25 cellular contexts compared by ENCODE assay signal in genomic region chr12:43980627-43981191, GRCh38.
DNase-seq lines count a peak whose midpoint lies in the region; ATAC-seq, FAIRE-seq and TF ChIP-seq lines count a peak whose summit lies in the region.
"Had no signal": no experiment of that assay in that cellular context is flagged by ENCODE, and none has a peak within 500 bp of the region (broad histone marks: within the 10 kb centered on the region; RNA-seq: fewer than 3 reads in every experiment).

No MANE protein-coding gene starts in this region.

- no peak overlapping the region for H3K14ac ChIP-seq in trophoblast cell (ENCODE audit: low read length)

- H4K20me1 ChIP-seq in HepG2 (ENCODE audit: insufficient read depth, low read length) = no peaks in the 10 kb centered on the region
- H4K20me1 ChIP-seq: BLaER1 treated with 17β-estradiol and CSF1 and Interleukin-3, amounts not matched to agents 10 nM and 100 nM had no signal

- WGBS in HepG2 (ENCODE audit: low lambda C conversion rate) = 78% methylated on average over 6 of the region's 6 CpGs
- 92% methylated on average over 5 of the region's 6 CpGs for WGBS in right lobe of liver (ENCODE audit: insufficient coverage, low coverage, low lambda C conversion rate, missing lambda C conversion rate)
- 85 to 92% methylated on average over 5 to 6 of the region's 6 CpGs for WGBS in endodermal cell (ENCODE audit: insufficient coverage in 1 of 2, insufficient read length in 1 of 2), 2 experiments
- no CpG with 5 or more reads among the region's 6 CpGs for WGBS in trophoblast cell (ENCODE audit: extremely low coverage, insufficient coverage, insufficient read length)

- no peaks in the 10 kb centered on the region for H3K79me1 ChIP-seq in trophoblast cell (ENCODE audit: low read length)

- H3K27me3 ChIP-seq in HepG2 (ENCODE audit: control insufficient read depth in 1 of 2, insufficient read depth in 2 of 2, low read length in 2 of 2) (no peaks in the 10 kb centered on the region), right lobe of liver (no peaks in the 10 kb centered on the region), endodermal cell (ENCODE audit: control insufficient read depth, insufficient read depth, low read length, poor library complexity, severe bottlenecking) (no peaks in the 10 kb centered on the region), trophoblast cell (ENCODE audit: insufficient read depth, low read length) (no peaks in the 10 kb centered on the region)
- H3K27me3 ChIP-seq: BLaER1 treated with 17β-estradiol and CSF1 and Interleukin-3, amounts not matched to agents 10 nM and 100 nM had no signal

- peaks cover 10% of the 10 kb centered on the region for H3K36me3 Mint-ChIP-seq in endodermal cell (ENCODE audit: low read depth)

- H2BK12ac ChIP-seq in trophoblast cell (ENCODE audit: low read length) = no peak overlapping the region

- in situ Hi-C loops in HepG2 (cut with HindIII; ENCODE audit: extremely low pct_ligation_motif_present, low pct_unique_long_range_greater_than_20kb) = no loop called here

- H3K79me2 ChIP-seq in HepG2 (ENCODE audit: insufficient read depth, low read length) = no peaks in the 10 kb centered on the region
- H3K79me2 ChIP-seq in trophoblast cell (ENCODE audit: control insufficient read depth, insufficient read depth, low read length, poor library complexity) = no peaks in the 10 kb centered on the region

- intact Hi-C loops in HepG2 (cut with micrococcal nuclease; ENCODE audit: unreplicated experiment) = no loop called here
- intact Hi-C loops in right lobe of liver (cut with DNase I) = no loop called here
- intact Hi-C loops in left cardiac atrium (cut with DNase I) = no loop called here

- H4K12ac ChIP-seq in trophoblast cell (ENCODE audit: low read depth, low read length) = no peak overlapping the region

- TF ChIP-seq CTCF in HepG2 (CRISPR knock-in tag; IDR thresholded peaks at IDR 0.05) (no peak), right lobe of liver (IDR thresholded peaks at IDR 0.05) (no peak), endodermal cell (conservative IDR thresholded peaks at IDR 0.05) (no peak)

- TF ChIP-seq EP300 in HepG2 (IDR thresholded peaks at IDR 0.05; ENCODE audit: low read depth in 2 of 2, low read length in 2 of 2) = 0 out of 4 replicates have a peak, but pooled peaks of 1 of the 2 experiments have one; percentile 3
- TF ChIP-seq EP300 in HepG2 (CRISPR knock-in tag; IDR thresholded peaks at IDR 0.05; ENCODE audit: borderline replicate concordance) = no peak

- H3K36me3 ChIP-seq in HepG2 (replicated peaks in 1 of 2; ENCODE audit: control insufficient read depth in 1 of 2, insufficient read depth in 2 of 2, low read length in 2 of 2) (no peaks in the 10 kb centered on the region), right lobe of liver (no peaks in the 10 kb centered on the region), endodermal cell (ENCODE audit: control insufficient read depth, insufficient read depth, low read length) (no peaks in the 10 kb centered on the region), trophoblast cell (ENCODE audit: control insufficient read depth in 1 of 2, insufficient read depth in 2 of 2, low read length in 2 of 2) (no peaks in the 10 kb centered on the region)

- no peak overlapping the region for H2AFZ ChIP-seq in HepG2 (ENCODE audit: low read length)
- H2AFZ ChIP-seq in trophoblast cell (ENCODE audit: insufficient read depth, low read length, poor library complexity) = no peak overlapping the region

- no peak overlapping the region for H3K4me3 Mint-ChIP-seq in endodermal cell
- H3K4me3 Mint-ChIP-seq: B cell; CD4-positive, alpha-beta T cell; CD8-positive, alpha-beta T cell had no signal

- H3K27me3 Mint-ChIP-seq in endodermal cell (ENCODE audit: insufficient read depth) = no peaks in the 10 kb centered on the region
- H3K27me3 Mint-ChIP-seq: B cell; CD4-positive, alpha-beta T cell had no signal

- H3K4me1 ChIP-seq in HepG2 (ENCODE audit: insufficient read depth, low read length) = peaks cover 17% of the 10 kb centered on the region
- H3K4me1 ChIP-seq in right lobe of liver = no peaks in the 10 kb centered on the region
- H3K4me1 ChIP-seq in endodermal cell (ENCODE audit: control insufficient read depth, insufficient read depth, low read length) = no peaks in the 10 kb centered on the region
- no peaks in the 10 kb centered on the region for H3K4me1 ChIP-seq in trophoblast cell (ENCODE audit: control insufficient read depth in 1 of 2, insufficient read depth in 2 of 2, low read length in 2 of 2)
- H3K4me1 ChIP-seq: A549; BLaER1 treated with 17β-estradiol and CSF1 and Interleukin-3, amounts not matched to agents 10 nM and 100 nM had no signal

- H3K9me3 Mint-ChIP-seq in endodermal cell = peaks cover 54% of the 10 kb centered on the region

- H3K27ac ChIP-seq in HepG2 (ENCODE audit: extremely low read length, insufficient read depth, low read length) = no peak overlapping the region
- H3K27ac ChIP-seq in right lobe of liver = no peak overlapping the region
- H3K27ac ChIP-seq in endodermal cell (ENCODE audit: low read depth, low read length) = no peak overlapping the region
- no peak overlapping the region for H3K27ac ChIP-seq in trophoblast cell (ENCODE audit: low read depth, low read length)
- H3K27ac ChIP-seq: 22Rv1; A549; BLaER1 treated with 17β-estradiol and CSF1 and Interleukin-3, amounts not matched to agents 10 nM and 100 nM; C4-2B had no signal

- H3K4me2 ChIP-seq in HepG2 (ENCODE audit: low read depth, low read length) = no peak overlapping the region
- no peak overlapping the region for H3K4me2 ChIP-seq in trophoblast cell (ENCODE audit: low read length)
- H3K4me2 ChIP-seq: A549; BLaER1 treated with 17β-estradiol and CSF1 and Interleukin-3, amounts not matched to agents 10 nM and 100 nM had no signal

- TF ChIP-seq RAD21 in HepG2 (CRISPR knock-in tag; IDR thresholded peaks at IDR 0.05) = no peak

- H3K23ac ChIP-seq in trophoblast cell (ENCODE audit: low read length) = no peak overlapping the region

- H2BK120ac ChIP-seq in trophoblast cell (ENCODE audit: insufficient read depth, low read length, poor library complexity) = no peak overlapping the region

- no peak overlapping the region for H3K9ac ChIP-seq in HepG2 (ENCODE audit: insufficient read depth, low read depth, low read length)
- no peak overlapping the region for H3K9ac ChIP-seq in endodermal cell (ENCODE audit: extremely low read depth, low read length, poor library complexity, severe bottlenecking)
- no peak overlapping the region for H3K9ac ChIP-seq in trophoblast cell (ENCODE audit: low read length)
- H3K9ac ChIP-seq: BLaER1 treated with 17β-estradiol and CSF1 and Interleukin-3, amounts not matched to agents 10 nM and 100 nM had no signal

- POLR2A ChIA-PET in HepG2 (lab: Yijun Ruan, JAX) = no interaction called here

- CTCF ChIA-PET in HepG2 (lab: Yijun Ruan, JAX; ENCODE audit: low intra/inter-chr PET ratio, low total read pairs) = no interaction called here

- no peak overlapping the region for H3K18ac ChIP-seq in trophoblast cell (ENCODE audit: low read length)

- H3K4me1 Mint-ChIP-seq in endodermal cell = no peaks in the 10 kb centered on the region
- H3K4me1 Mint-ChIP-seq: B cell had no signal

- H3K9me3 ChIP-seq in HepG2 (ENCODE audit: low read length) (peaks cover 30% of the 10 kb centered on the region), right lobe of liver (no peaks in the 10 kb centered on the region), endodermal cell (ENCODE audit: control insufficient read depth, low read length) (peaks cover 58% of the 10 kb centered on the region), trophoblast cell (ENCODE audit: insufficient read depth, low read depth, low read length) (no peaks in the 10 kb centered on the region)
- H3K9me3 ChIP-seq: A549 had no signal

- H2BK5ac ChIP-seq in trophoblast cell (ENCODE audit: low read depth, low read length, poor library complexity) = no peak overlapping the region

- ATAC-seq in HepG2 (no peak), right lobe of liver (no peak), HG02970 (IDR thresholded peaks at IDR 0.05; ENCODE audit: low FRiP score, unreplicated experiment) (no peak), left cardiac atrium (no peak)
- ATAC-seq: A549; CD8-positive, alpha-beta T cell; GM12878 had no signal

- H4K8ac ChIP-seq in trophoblast cell (ENCODE audit: low read depth, low read length) = no peak overlapping the region

- H3K4ac ChIP-seq in trophoblast cell (ENCODE audit: low read depth, low read length) = no peak overlapping the region

- peak; percentile 58 for DNase-seq in HepG2 (ENCODE audit: low spot score)
- no peak for DNase-seq in right lobe of liver
- no peak for DNase-seq in endodermal cell
- DNase-seq in trophoblast cell = peak; percentile 18 to 68
- no peak for DNase-seq in NCI-H1105 treated with DMSO at 0.1 percent for 48 hours (lab: John Stamatoyannopoulos, UW)
- DNase-seq in left cardiac atrium = no peak
- DNase-seq: AML-193; CD4-positive, alpha-beta T cell; CD8-positive, alpha-beta T cell; DMS 273 treated with DMSO at 0.1 percent for 48 hours; DMS153; DMS53; DMS79; DND-41; EL; GDM1 had no signal

- H4K91ac ChIP-seq in trophoblast cell (ENCODE audit: low read depth, low read length) = no peak overlapping the region

- FAIRE-seq in HepG2 (lab: Jason Lieb, UNC) = no peak
- FAIRE-seq: A549, GM12878, GM12892, GM18507 had no signal

- no peak overlapping the region for H2AK5ac ChIP-seq in trophoblast cell (ENCODE audit: low read length)

- no peak overlapping the region for H3K27ac Mint-ChIP-seq in endodermal cell
- H3K27ac Mint-ChIP-seq: B cell; CD4-positive, alpha-beta T cell; CD8-positive, alpha-beta T cell had no signal

- no peak for TF ChIP-seq POLR2A in HepG2 (IDR thresholded peaks at IDR 0.05; ENCODE audit: insufficient read depth in 1 of 2, low read depth in 2 of 2, low read length in 2 of 2)
- no peak for TF ChIP-seq POLR2A in right lobe of liver (IDR thresholded peaks at IDR 0.05)

- H3K4me3 ChIP-seq in HepG2 (replicated peaks in 1 of 3; ENCODE audit: insufficient read depth in 1 of 3, low read depth in 2 of 3, low read length in 3 of 3) (no peak overlapping the region), right lobe of liver (no peak overlapping the region), endodermal cell (ENCODE audit: low read length) (peak overlapping the region; percentile 71), trophoblast cell (ENCODE audit: low read depth, low read length) (no peak overlapping the region)
- H3K4me3 ChIP-seq: A549; BLaER1 treated with 17β-estradiol and CSF1 and Interleukin-3, amounts not matched to agents 10 nM and 100 nM; GM12878 had no signal

- BruUV-seq in HepG2 (replicated peaks; lab: Mats Ljungman, UMichigan) = no TSS peak

TF ChIP-seq in HepG2, 621 proteins besides CTCF, POLR2A, EP300 and RAD21 (continues in another document):
- peak; percentile 25; the same call in 1 of the 2 replicates for TF ChIP-seq FOXA3 (CRISPR knock-in tag; IDR thresholded peaks at IDR 0.05)
- TF ChIP-seq SP1 (IDR thresholded peaks at IDR 0.05) = no peak
- TF ChIP-seq SP1 (CRISPR knock-in tag; IDR thresholded peaks at IDR 0.05) = no peak
- peak; percentile 32; the same call in 1 of the 2 replicates for TF ChIP-seq HNF4G (IDR thresholded peaks at IDR 0.05; ENCODE audit: borderline replicate concordance, low read depth, low read length)
- no peak for TF ChIP-seq HNF4G (CRISPR knock-in tag; IDR thresholded peaks at IDR 0.05; ENCODE audit: borderline replicate concordance, low read depth)
- peak; percentile 46 for TF ChIP-seq ZMYM4 (CRISPR knock-in tag; IDR thresholded peaks at IDR 0.05)

Comparison
In these comparisons a context has a peak if more than half of its experiments do, and no peak if none do; other contexts are left out.
1. DNase-seq: peak in HepG2 (single experiment) and trophoblast cell (2 of 2); none in right lobe of liver (0 of 3), endodermal cell (single experiment), NCI-H1105 treated with DMSO at 0.1 percent for 48 hours (single experiment) and left cardiac atrium (single experiment).